24 cellular contexts compared by ENCODE assay signal in the genomic region with DNA sequence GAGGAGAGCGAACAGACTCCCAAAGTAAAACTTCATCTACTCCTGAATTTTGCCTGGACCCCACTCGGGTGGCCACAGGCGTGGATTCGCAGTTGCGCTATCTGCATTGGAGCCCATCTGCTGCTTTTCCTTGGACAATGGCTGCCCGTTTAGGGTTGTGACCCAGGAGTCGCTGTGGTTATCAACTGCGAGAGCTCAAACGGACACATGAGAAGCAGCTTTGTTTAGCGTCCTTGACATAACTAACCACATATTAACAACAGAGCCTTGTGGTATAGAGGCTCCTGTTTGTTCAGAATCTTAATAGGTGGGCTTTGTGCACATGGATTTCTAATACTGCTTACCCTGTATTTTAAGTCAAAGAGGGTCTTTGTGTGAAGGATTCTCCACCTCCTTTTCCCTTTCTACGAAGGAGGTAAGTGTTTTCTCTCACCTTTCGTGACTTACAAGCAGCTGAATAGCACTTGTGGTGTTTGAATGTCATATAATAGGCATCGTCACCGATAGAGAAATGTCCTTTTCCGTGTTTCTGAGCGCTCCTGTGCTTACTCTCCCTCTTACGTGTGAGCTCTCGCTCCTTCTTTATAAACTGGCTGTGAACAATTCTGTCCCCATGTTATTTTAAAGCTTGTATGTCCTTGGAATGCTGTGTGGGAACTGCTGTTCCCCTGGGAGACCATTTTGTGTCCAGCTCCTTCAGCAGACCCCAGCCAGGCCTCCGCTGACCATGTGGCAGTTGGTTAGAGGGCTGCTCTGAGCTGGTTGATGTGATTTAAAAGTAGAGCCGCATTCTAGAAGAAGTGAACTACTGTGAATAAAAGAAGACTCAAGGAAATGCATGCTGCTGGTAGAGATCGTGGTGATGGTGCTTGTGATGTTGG.
"Had no signal": no experiment of that assay in that cellular context is flagged by ENCODE, and none has a peak within 500 bp of the region (broad histone marks: within the 10 kb centered on the region; RNA-seq: fewer than 3 reads in every experiment).

No MANE protein-coding gene starts in this region.

- H3K27me3 ChIP-seq: foreskin keratinocyte, pancreas, tibial nerve had no signal

- H3K36me3 Mint-ChIP-seq: activated naive CD4-positive, alpha-beta T cell treated with anti-CD3 and anti-CD28 coated beads, Interleukin-2, amount 50 U/mL, for 24 hours; brain; immature natural killer cell; naive thymus-derived CD4-positive, alpha-beta T cell had no signal

- H2AFZ ChIP-seq: hepatocyte had no signal

- H3K4me1 Mint-ChIP-seq: activated CD4-positive, alpha-beta memory T cell treated with anti-CD3 and anti-CD28 coated beads, Interleukin-2, amount 10 ng/mL, durations not matched to agents 7 days and 5 days; activated naive CD4-positive, alpha-beta T cell treated with anti-CD3 and anti-CD28 coated beads, Interleukin-2, amount 50 U/mL, for 24 hours; immature natural killer cell; naive thymus-derived CD4-positive, alpha-beta T cell had no signal

- H3K4me2 ChIP-seq: hepatocyte had no signal

- H3K27me3 Mint-ChIP-seq: activated CD4-positive, alpha-beta memory T cell treated with anti-CD3 and anti-CD28 coated beads, Interleukin-2, amount 10 ng/mL, durations not matched to agents 7 days and 5 days; dendritic cell treated with granulocyte-macrophage colony-stimulating factor and Interleukin-4, amounts not matched to agents 40 ng/mL and 50 ng/mL, for 4 days had no signal

- H3K79me2 ChIP-seq: hepatocyte had no signal

- FAIRE-seq: pancreas had no signal

- H3K27ac ChIP-seq: foreskin keratinocyte, hepatocyte, left ventricle myocardium inferior, pancreas, tibial nerve had no signal

- H3K4me1 ChIP-seq: foreskin keratinocyte, left ventricle myocardium inferior, pancreas, tibial nerve had no signal

- H3K36me3 ChIP-seq: left ventricle myocardium inferior, pancreas, tibial nerve had no signal

- H3K4me3 ChIP-seq: hepatocyte, left ventricle myocardium inferior, pancreas, tibial nerve had no signal

- H3K27ac Mint-ChIP-seq: activated CD4-positive, alpha-beta memory T cell treated with anti-CD3 and anti-CD28 coated beads, Interleukin-2, amount 10 ng/mL, durations not matched to agents 7 days and 5 days; activated naive CD4-positive, alpha-beta T cell treated with anti-CD3 and anti-CD28 coated beads, Interleukin-2, amount 50 U/mL, for 24 hours; brain; dendritic cell treated with granulocyte-macrophage colony-stimulating factor and Interleukin-4, amounts not matched to agents 40 ng/mL and 50 ng/mL, for 4 days; immature natural killer cell; naive thymus-derived CD4-positive, alpha-beta T cell; T-helper 1 cell treated with Interleukin-12 subunit alpha and Interleukin-12 subunit beta and Interleukin-4 antibody, amounts not matched to agents 30 μg/mL and 1 μg/mL, for 36 hours had no signal

- H3K4me3 Mint-ChIP-seq: activated CD4-positive, alpha-beta memory T cell treated with anti-CD3 and anti-CD28 coated beads, Interleukin-2, amount 10 ng/mL, durations not matched to agents 7 days and 5 days; activated naive CD4-positive, alpha-beta T cell treated with anti-CD3 and anti-CD28 coated beads, Interleukin-2, amount 50 U/mL, for 24 hours; brain; dendritic cell treated with granulocyte-macrophage colony-stimulating factor and Interleukin-4, amounts not matched to agents 40 ng/mL and 50 ng/mL, for 4 days; immature natural killer cell; naive thymus-derived CD4-positive, alpha-beta T cell; T-helper 1 cell treated with Interleukin-12 subunit alpha and Interleukin-12 subunit beta and Interleukin-4 antibody, amounts not matched to agents 30 μg/mL and 1 μg/mL, for 36 hours had no signal

- H3K9me3 Mint-ChIP-seq: activated CD4-positive, alpha-beta memory T cell treated with anti-CD3 and anti-CD28 coated beads, Interleukin-2, amount 10 ng/mL, durations not matched to agents 7 days and 5 days; activated naive CD4-positive, alpha-beta T cell treated with anti-CD3 and anti-CD28 coated beads, Interleukin-2, amount 50 U/mL, for 24 hours; brain; dendritic cell treated with granulocyte-macrophage colony-stimulating factor and Interleukin-4, amounts not matched to agents 40 ng/mL and 50 ng/mL, for 4 days; naive thymus-derived CD4-positive, alpha-beta T cell; T-helper 1 cell treated with Interleukin-12 subunit alpha and Interleukin-12 subunit beta and Interleukin-4 antibody, amounts not matched to agents 30 μg/mL and 1 μg/mL, for 36 hours had no signal

- H3K9me3 ChIP-seq: left ventricle myocardium inferior, pancreas, tibial nerve had no signal

- ATAC-seq: foreskin keratinocyte; naive thymus-derived CD4-positive, alpha-beta T cell; pancreas; right cardiac atrium; stimulated activated naive CD8-positive, alpha-beta T cell treated with anti-CD3 and anti-CD28 coated beads, Interleukin-15, Interleukin-2, amounts not matched to agents 100 U/mL and 50 U/mL, for 24 hours had no signal

- DNase-seq: activated CD4-positive, alpha-beta memory T cell treated with anti-CD3 and anti-CD28 coated beads, Interleukin-2, amount 10 ng/mL, durations not matched to agents 7 days and 5 days; activated CD4-positive, alpha-beta T cell treated with anti-CD3 and anti-CD28 coated beads for 4 hours; activated CD4-positive, CD25-positive, alpha-beta regulatory T cell; activated gamma-delta T cell; aorta; effector CD8-positive, alpha-beta T cell; erythroblast; foreskin keratinocyte; immature natural killer cell; kidney glomerular epithelial cell; left ventricle myocardium inferior; naive thymus-derived CD4-positive, alpha-beta T cell; pancreas; right cardiac atrium; stimulated activated CD4-positive, alpha-beta T cell treated with anti-CD3 and anti-CD28 coated beads, Interleukin-12 subunit alpha, Interleukin-12 subunit beta, amount 100 ng/mL, for 4 hours; stimulated activated CD4-positive, alpha-beta T cell treated with anti-CD3 and anti-CD28 coated beads, Interleukin-4, amount 100 ng/mL, for 4 hours; stimulated activated naive CD8-positive, alpha-beta T cell treated with anti-CD3 and anti-CD28 coated beads, Interleukin-15, Interleukin-2, amounts not matched to agents 100 U/mL and 50 U/mL, for 24 hours; T1000 had no signal
